Comparison of ENCODE assay signal across 8 cellular contexts in genomic region chr10:71850745-71851629, GRCh38. TPM values are rescaled to one million over a fixed set of nuclear protein-coding genes. Genes with fewer than 3 reads are reported as not detected.
A peak's percentile ranks its signal among the peaks of the same experiment; 100 is the strongest.
DNase-seq lines count a peak whose midpoint lies in the region; FAIRE-seq and TF ChIP-seq lines count a peak whose summit lies in the region.

PSAP (minus strand) TSS chr10:71851251; CDS start chr10:71851221, 30 bp downstream.

- H3K4me3 ChIP-seq in NB4 (ENCODE audit: low read depth, low read length) (peak within 1 kb of the TSS; percentile 93), SK-N-MC (peak within 1 kb of the TSS; percentile 82), neuronal stem cell (ENCODE audit: low read length in 2 of 2) (peak within 1 kb of the TSS; percentile 92 to 93)

- no peak for TF ChIP-seq CTCF in HFFc6 (IDR thresholded peaks at IDR 0.05)
- no peak for TF ChIP-seq CTCF in NB4 (IDR thresholded peaks at IDR 0.05; ENCODE audit: low read depth, low read length)
- no peak for TF ChIP-seq CTCF in subcutaneous adipose tissue (IDR thresholded peaks at IDR 0.05; ENCODE audit: low read depth)

- H3K9me3 ChIP-seq in SK-N-MC (ENCODE audit: low read depth, low read length), result no peaks in the 10 kb centered on the region
- H3K9me3 ChIP-seq in neuronal stem cell (replicated peaks in 1 of 2; ENCODE audit: control insufficient read depth in 2 of 2, insufficient read depth in 1 of 2, low read depth in 1 of 2, low read length in 2 of 2), result no peaks in the 10 kb centered on the region

- peak within 1 kb of the TSS; percentile 64 for H2BK15ac ChIP-seq in neuronal stem cell (ENCODE audit: low read length)

- H3K18ac ChIP-seq in neuronal stem cell (ENCODE audit: low read length), result peak within 1 kb of the TSS; percentile 100

- H3K27ac Mint-ChIP-seq in HFFc6, result peak within 1 kb of the TSS; percentile 78
- peak within 1 kb of the TSS; percentile 89 for H3K27ac Mint-ChIP-seq in activated naive CD4-positive, alpha-beta T cell treated with anti-CD3 and anti-CD28 coated beads, Interleukin-2, amount 10 ng/mL, durations not matched to agents 7 days and 5 days

- peak within 1 kb of the TSS; percentile 84 for H3K9ac ChIP-seq in SK-N-MC (ENCODE audit: insufficient read length)
- peak within 1 kb of the TSS; percentile 99 for H3K9ac ChIP-seq in neuronal stem cell (ENCODE audit: low read depth, low read length, poor library complexity)

- peak; percentile 96 for TF ChIP-seq POLR2A in NB4 (IDR thresholded peaks at IDR 0.05; ENCODE audit: extremely low read depth, insufficient read length)

- H3K14ac ChIP-seq in neuronal stem cell (ENCODE audit: low read length), result no peak within 1 kb of the TSS

- peak within 1 kb of the TSS; percentile 100 for H3K23ac ChIP-seq in neuronal stem cell (ENCODE audit: low read depth, low read length, poor library complexity)

- H3K36me3 ChIP-seq in SK-N-MC (ENCODE audit: insufficient read depth, low read length), result no peaks in the 10 kb centered on the region
- H3K36me3 ChIP-seq in neuronal stem cell (replicated peaks in 1 of 2; ENCODE audit: control insufficient read depth in 2 of 2, insufficient read depth in 2 of 2, low read length in 2 of 2), result no peaks in the 10 kb centered on the region

- no CpG with 5 or more reads among the region's 56 CpGs for WGBS in neuronal stem cell (ENCODE audit: extremely low coverage in 2 of 2, insufficient read length in 2 of 2, insufficient replicate concordance in 1 of 2), 2 donors

- no peak within 1 kb of the TSS for H4K91ac ChIP-seq in neuronal stem cell (ENCODE audit: low read depth, low read length, poor library complexity)

- H3K27ac ChIP-seq in SK-N-MC (peak within 1 kb of the TSS; percentile 62; the same call in 1 of the 2 replicates), neuronal stem cell (replicated peaks; ENCODE audit: low read length) (peak within 1 kb of the TSS; percentile 97)

- CTCF ChIA-PET in activated naive CD4-positive, alpha-beta T cell treated with anti-CD3 and anti-CD28 coated beads, Interleukin-2, amount 10 ng/mL, durations not matched to agents 7 days and 5 days (lab: Charles Lee), result interaction anchor here (0.8 to 2.5 kb wide), 7 partner anchors 10 to 514 kb away, joined by 3 to 8 read pairs (median 5); no protein-coding TSS in a partner anchor

- peak within 1 kb of the TSS; percentile 96 for H2BK12ac ChIP-seq in neuronal stem cell (ENCODE audit: low read length)

- peak within 1 kb of the TSS; percentile 92 for H2BK5ac ChIP-seq in neuronal stem cell (ENCODE audit: low read length)

- peak within 1 kb of the TSS; percentile 98 for H2AFZ ChIP-seq in neuronal stem cell (ENCODE audit: low read length)

- peaks cover 38% of the 10 kb centered on the region for H3K4me1 Mint-ChIP-seq in HFFc6 (ENCODE audit: low read depth)
- H3K4me1 Mint-ChIP-seq in activated naive CD4-positive, alpha-beta T cell treated with anti-CD3 and anti-CD28 coated beads, Interleukin-2, amount 10 ng/mL, durations not matched to agents 7 days and 5 days, result peaks cover 42% of the 10 kb centered on the region

- H2BK120ac ChIP-seq in neuronal stem cell (ENCODE audit: low read depth, low read length), result peak within 1 kb of the TSS; percentile 81

- peak within 1 kb of the TSS; percentile 99 for H3K4me3 Mint-ChIP-seq in HFFc6
- peak within 1 kb of the TSS; percentile 96 for H3K4me3 Mint-ChIP-seq in activated naive CD4-positive, alpha-beta T cell treated with anti-CD3 and anti-CD28 coated beads, Interleukin-2, amount 10 ng/mL, durations not matched to agents 7 days and 5 days

- H4K8ac ChIP-seq in neuronal stem cell (ENCODE audit: low read depth, low read length), result peak within 1 kb of the TSS; percentile 6

- H3K4ac ChIP-seq in neuronal stem cell (ENCODE audit: low read length), result no peak within 1 kb of the TSS

- no peak within 1 kb of the TSS for H2AK5ac ChIP-seq in neuronal stem cell (ENCODE audit: low read depth, low read length)

- peak; percentile 82 for DNase-seq in GM04503 (ENCODE audit: low read depth)
- peak; percentile 95 for DNase-seq in HFFc6
- DNase-seq in NB4 (ENCODE audit: low read depth), result peak; percentile 98
- peak; percentile 66 for DNase-seq in SK-N-MC (ENCODE audit: low read depth, low spot score)
- peak; percentile 98 for DNase-seq in activated naive CD4-positive, alpha-beta T cell treated with anti-CD3 and anti-CD28 coated beads, Interleukin-2, amount 10 ng/mL, durations not matched to agents 7 days and 5 days
- peak; percentile 88 to 98 for DNase-seq in frontal cortex (ENCODE audit: low spot score in 2 of 2)
- peak; percentile 97 for DNase-seq in neuronal stem cell (ENCODE audit: low spot score)

- peaks cover 19% of the 10 kb centered on the region for H3K36me3 Mint-ChIP-seq in HFFc6 (ENCODE audit: low read depth)
- peaks cover 3% of the 10 kb centered on the region for H3K36me3 Mint-ChIP-seq in activated naive CD4-positive, alpha-beta T cell treated with anti-CD3 and anti-CD28 coated beads, Interleukin-2, amount 10 ng/mL, durations not matched to agents 7 days and 5 days

- peak; percentile 79 for FAIRE-seq in frontal cortex (lab: Jason Lieb, UNC)

- peaks cover 9 to 11% of the 10 kb centered on the region in 2 donors for H3K4me1 ChIP-seq in neuronal stem cell (ENCODE audit: control insufficient read depth in 2 of 2, insufficient read depth in 1 of 2, low read depth in 1 of 2, low read length in 2 of 2)

- H3K79me1 ChIP-seq in neuronal stem cell (ENCODE audit: low read depth, low read length), result peaks cover 6% of the 10 kb centered on the region

- H3K27me3 ChIP-seq in neuronal stem cell (ENCODE audit: control insufficient read depth in 3 of 3, insufficient read depth in 3 of 3, low read depth in 1 of 3, low read length in 3 of 3), result no peaks in the 10 kb centered on the region

- peaks cover 5% of the 10 kb centered on the region for H3K27me3 Mint-ChIP-seq in HFFc6 (ENCODE audit: insufficient read depth)
- peaks cover 17% of the 10 kb centered on the region for H3K27me3 Mint-ChIP-seq in activated naive CD4-positive, alpha-beta T cell treated with anti-CD3 and anti-CD28 coated beads, Interleukin-2, amount 10 ng/mL, durations not matched to agents 7 days and 5 days

- H3K9me3 Mint-ChIP-seq in HFFc6, result no peaks in the 10 kb centered on the region
- H3K9me3 Mint-ChIP-seq in activated naive CD4-positive, alpha-beta T cell treated with anti-CD3 and anti-CD28 coated beads, Interleukin-2, amount 10 ng/mL, durations not matched to agents 7 days and 5 days, result no peaks in the 10 kb centered on the region

- peak within 1 kb of the TSS; percentile 74 for H3K4me2 ChIP-seq in neuronal stem cell (ENCODE audit: insufficient read depth, low read length, poor library complexity, severe bottlenecking)

RNA-seq across cellular contexts. Expression of gene PSAP, which starts in this region (rescaled TPM):
- 100 to 1,000 TPM; 375 to 549 (median 404) TPM for total RNA-seq in HFFc6 (2021; fragmentation: NEBNext Ultra II Directional; extraction: Animal tissue kit (Norgen Biotek cat#: 25700))
- total RNA-seq in frontal cortex (482 TPM), subcutaneous adipose tissue (1,000 to 10,000 TPM in 2 of 4 donors, 100 to 1,000 TPM in 2; 851 to 2,903 (median 1,278) TPM)
- polyA plus RNA-seq in neuronal stem cell (2013, experiment 1 of 2), result 264 TPM
- polyA plus RNA-seq in neuronal stem cell (2013, experiment 2 of 2), result 263 TPM

Comparison
In these comparisons a context has a peak if more than half of its experiments do, and no peak if none do; other contexts are left out.
1. Peak in every context shown above with its lines: DNase-seq, H3K4me3 ChIP-seq and H3K27ac ChIP-seq.